In the genomic region with DNA sequence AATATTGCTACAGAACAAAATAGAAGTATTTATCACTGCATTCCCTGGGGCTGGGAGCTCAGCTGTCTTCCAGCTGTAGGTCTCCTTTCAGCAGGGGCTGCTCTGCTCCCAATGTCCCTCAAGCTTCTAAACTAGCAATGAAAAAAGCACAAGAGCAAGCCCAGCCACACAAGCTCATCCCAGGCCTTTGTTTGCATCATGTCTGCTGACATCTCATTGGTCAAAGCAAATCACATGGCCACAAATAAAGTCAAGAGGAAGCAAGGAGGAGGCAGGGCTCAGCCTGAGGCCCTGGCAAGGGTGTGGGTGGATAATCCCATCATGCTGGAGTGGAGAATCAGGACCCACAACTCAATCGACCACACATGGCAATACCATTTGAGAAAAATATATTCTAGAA, we compare ENCODE assay signal across 8 cellular contexts. TPM values are rescaled to one million over a fixed set of nuclear protein-coding genes. Genes with fewer than 3 reads are reported as not detected.
A peak's percentile ranks its signal among the peaks of the same experiment; 100 is the strongest.
DNase-seq lines count a peak whose midpoint lies in the region; ATAC-seq and TF ChIP-seq lines count a peak whose summit lies in the region.

No MANE protein-coding gene starts in this region.

- no peaks in the 10 kb centered on the region for H3K9me3 ChIP-seq in stomach

- peaks cover 0 to 26% (median 19%) of the 10 kb centered on the region in 4 donors for H3K4me1 ChIP-seq in stomach

- intact Hi-C loops in stomach (cut with DNase I; ENCODE audit: low total_unique reads), result no loop called here

- H3K9me3 Mint-ChIP-seq in neural crest cell, result no peaks in the 10 kb centered on the region

- DNase-seq in activated CD4-positive, alpha-beta T cell treated with anti-CD3 and anti-CD28 coated beads for 48 hours, result peak; percentile 9
- no peak for DNase-seq in activated CD4-positive, alpha-beta T cell treated with anti-CD3 and anti-CD28 coated beads, Interleukin-2, amount 50 U/mL, for 1 hour
- DNase-seq in NCI-H345 (lab: John Stamatoyannopoulos, UW), result peak; percentile 75
- peak; percentile 37 for DNase-seq in astrocyte of the hippocampus (ENCODE audit: low read depth, low spot score)
- peak; percentile 6 for DNase-seq in neural crest cell (ENCODE audit: low read depth, low spot score)
- no peak for DNase-seq in stomach

- H3K27me3 ChIP-seq in stomach, result peaks cover 0 to 11% (median 0%) of the 10 kb centered on the region in 3 donors

- ATAC-seq in HG03521 (IDR thresholded peaks at IDR 0.05; ENCODE audit: unreplicated experiment) (no peak), GM18909 (IDR thresholded peaks at IDR 0.05; ENCODE audit: poor library complexity, unreplicated experiment) (no peak)

- H3K27ac ChIP-seq in stomach, result no peak overlapping the region

- 30 to 61% (median 44%) methylated on average over 1 of the region's 1 CpG for WGBS in stomach, 5 donors

- H3K4me3 Mint-ChIP-seq in neural crest cell, result peak overlapping the region; percentile 54

- H3K27ac Mint-ChIP-seq in neural crest cell (ENCODE audit: unreplicated experiment), result no peak overlapping the region

- TF ChIP-seq POLR2A in stomach (IDR thresholded peaks at IDR 0.05), result no peak

- TF ChIP-seq CTCF in neural crest cell (conservative IDR thresholded peaks at IDR 0.05) (no peak), stomach (IDR thresholded peaks at IDR 0.05) (no peak)

- H3K4me3 ChIP-seq in stomach, result no peak overlapping the region

- no peaks in the 10 kb centered on the region for H3K36me3 ChIP-seq in stomach

- H3K27me3 Mint-ChIP-seq in neural crest cell (ENCODE audit: low read depth), result peaks cover 63% of the 10 kb centered on the region

- H3K36me3 Mint-ChIP-seq in neural crest cell (ENCODE audit: low read depth), result no peaks in the 10 kb centered on the region

- no peak for TF ChIP-seq EP300 in stomach (IDR thresholded peaks at IDR 0.05)

- H3K4me1 Mint-ChIP-seq in neural crest cell, result peaks cover 31% of the 10 kb centered on the region

RNA-seq across cellular contexts. Expression of gene BFSP1, which starts 2.2 kb away (rescaled TPM):
- total RNA-seq in neural crest cell, result 3.9 and 4.2 TPM in 2 replicates
- total RNA-seq in stomach, result 1 to 10 TPM in 3 of 5 donors, not detected in 2; 1.7 to 7.1 (median 3.2) TPM
- 1 to 10 TPM in 1 of 3 donors, under 1 TPM in 1, not detected in 1; 0.70 to 1.2 TPM for polyA plus RNA-seq in stomach

RNA-seq across cellular contexts. Expression of gene DSTN, which starts 36.5 kb away (rescaled TPM):
- 91.9 and 98.7 TPM in 2 replicates for total RNA-seq in neural crest cell
- total RNA-seq in stomach, result 1,000 to 10,000 TPM in 1 of 5 donors, 100 to 1,000 TPM in 4; 334 to 1,254 (median 555) TPM
- polyA plus RNA-seq in stomach, result 100 to 1,000 TPM; 464 to 624 (median 598) TPM

Comparison
In these comparisons a context has a peak if more than half of its experiments do, and no peak if none do; other contexts are left out.
1. DNase-seq: peak in activated CD4-positive, alpha-beta T cell treated with anti-CD3 and anti-CD28 coated beads for 48 hours (single experiment), NCI-H345 (single experiment), astrocyte of the hippocampus (single experiment) and neural crest cell (single experiment); none in activated CD4-positive, alpha-beta T cell treated with anti-CD3 and anti-CD28 coated beads, Interleukin-2, amount 50 U/mL, for 1 hour (single experiment) and stomach (single experiment).